Comparison of ENCODE assay signal across 8 cellular contexts in the genomic region with DNA sequence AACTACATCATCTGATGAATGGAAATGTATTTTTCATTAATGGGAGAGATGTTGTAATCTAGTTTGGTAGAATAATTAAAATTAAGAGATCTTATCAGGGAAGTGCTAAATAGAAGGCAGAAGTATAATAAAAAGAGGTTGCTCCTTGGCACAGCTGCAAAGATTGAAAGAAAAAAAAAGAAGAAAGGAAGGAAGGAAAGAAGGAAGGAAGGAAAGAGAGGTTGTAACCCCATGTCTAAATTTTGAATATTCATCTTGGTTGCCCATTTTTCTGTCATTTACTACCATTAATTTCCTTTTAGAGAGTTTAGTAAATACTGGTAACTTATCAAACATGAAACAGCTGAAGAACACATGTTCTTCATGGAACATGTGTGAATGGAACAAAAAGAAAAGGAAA. TPM values are rescaled to one million over a fixed set of nuclear protein-coding genes. Genes with fewer than 3 reads are reported as not detected.
DNase-seq lines count a peak whose midpoint lies in the region; ATAC-seq and TF ChIP-seq lines count a peak whose summit lies in the region.

No MANE protein-coding gene starts in this region.

- DNase-seq in CD14-positive monocyte (ENCODE audit: low spot score), result no peak
- no peak for DNase-seq in MG63
- no peak for DNase-seq in neural progenitor cell (ENCODE audit: low spot score)
- no peak for DNase-seq in NCI-H510A treated with DMSO at 0.1 percent for 48 hours (lab: John Stamatoyannopoulos, UW)
- no peak for DNase-seq in SKM-1 (lab: John Stamatoyannopoulos, UW; ENCODE audit: unreplicated experiment)

- H3K27ac Mint-ChIP-seq in CD14-positive monocyte, result peak overlapping the region; percentile 22 to 95 (median 89)
- peak overlapping the region; percentile 92 for H3K27ac Mint-ChIP-seq in dendritic cell treated with granulocyte-macrophage colony-stimulating factor and Interleukin-4, amounts not matched to agents 40 ng/mL and 50 ng/mL, for 4 days
- H3K27ac Mint-ChIP-seq in neural progenitor cell, result no peak overlapping the region

- H3K4me1 ChIP-seq in neural progenitor cell, result no peaks in the 10 kb centered on the region

- peaks cover 26% of the 10 kb centered on the region for H3F3A ChIP-seq in neural progenitor cell (ENCODE audit: low read depth)

- H3K9me3 ChIP-seq in MG63 (no peaks in the 10 kb centered on the region), neural progenitor cell (ENCODE audit: low read depth) (no peaks in the 10 kb centered on the region)

- H3K27me3 ChIP-seq in MG63, result no peaks in the 10 kb centered on the region
- no peaks in the 10 kb centered on the region for H3K27me3 ChIP-seq in neural progenitor cell

- H3K4me1 Mint-ChIP-seq in CD14-positive monocyte (peaks cover 27% of the 10 kb centered on the region), neural progenitor cell (peaks cover 25% of the 10 kb centered on the region)
- H3K4me1 Mint-ChIP-seq in dendritic cell treated with granulocyte-macrophage colony-stimulating factor and Interleukin-4, amounts not matched to agents 40 ng/mL and 50 ng/mL, for 4 days (ENCODE audit: low read depth), result peaks cover 28% of the 10 kb centered on the region

- H3K36me3 Mint-ChIP-seq in CD14-positive monocyte, result no peaks in the 10 kb centered on the region
- H3K36me3 Mint-ChIP-seq in dendritic cell treated with granulocyte-macrophage colony-stimulating factor and Interleukin-4, amounts not matched to agents 40 ng/mL and 50 ng/mL, for 4 days (ENCODE audit: low read depth), result no peaks in the 10 kb centered on the region
- peaks cover 7% of the 10 kb centered on the region for H3K36me3 Mint-ChIP-seq in neural progenitor cell

- H4K20me1 ChIP-seq in neural progenitor cell (ENCODE audit: low read depth), result no peaks in the 10 kb centered on the region

- H3K27me3 Mint-ChIP-seq in CD14-positive monocyte (ENCODE audit: low read depth in 3 of 3) (peaks cover 0 to 2% (median 0%) of the 10 kb centered on the region in 3 donors), neural progenitor cell (ENCODE audit: insufficient read depth, low read depth) (peaks cover 28% of the 10 kb centered on the region)
- H3K27me3 Mint-ChIP-seq in dendritic cell treated with granulocyte-macrophage colony-stimulating factor and Interleukin-4, amounts not matched to agents 40 ng/mL and 50 ng/mL, for 4 days, result no peaks in the 10 kb centered on the region

- H3K36me3 ChIP-seq in MG63, result no peaks in the 10 kb centered on the region
- H3K36me3 ChIP-seq in neural progenitor cell, result no peaks in the 10 kb centered on the region

- no peak for ATAC-seq in HG03139 (IDR thresholded peaks at IDR 0.05; ENCODE audit: unreplicated experiment)
- ATAC-seq in HG03039 (IDR thresholded peaks at IDR 0.05; ENCODE audit: unreplicated experiment), result no peak

- H3K4me3 ChIP-seq in MG63, result peak overlapping the region; percentile 56
- H3K4me3 ChIP-seq in neural progenitor cell, result peak overlapping the region; percentile 92

- no peak for TF ChIP-seq CTCF in CD14-positive monocyte (IDR thresholded peaks at IDR 0.05)
- no peak for TF ChIP-seq CTCF in neural progenitor cell (IDR thresholded peaks at IDR 0.05)

- H3K4me3 Mint-ChIP-seq in CD14-positive monocyte (peak overlapping the region; percentile 93 to 95), neural progenitor cell (peak overlapping the region; percentile 93)
- H3K4me3 Mint-ChIP-seq in dendritic cell treated with granulocyte-macrophage colony-stimulating factor and Interleukin-4, amounts not matched to agents 40 ng/mL and 50 ng/mL, for 4 days, result peak overlapping the region; percentile 90

- intact Hi-C loops in CD14-positive monocyte (cut with micrococcal nuclease), result loop anchor here in 1 of 2 donors (5.0 kb wide), 1 partner anchor 93 kb away; the partner anchor contains the start of gene PPP1R15B
- intact Hi-C loops in dendritic cell treated with granulocyte-macrophage colony-stimulating factor and Interleukin-4, amounts not matched to agents 40 ng/mL and 50 ng/mL, for 4 days (cut with micrococcal nuclease), result loop anchor here (5.0 kb wide), 1 partner anchor 93 kb away; the partner anchor contains the start of gene PPP1R15B

- H3K79me2 ChIP-seq in neural progenitor cell (ENCODE audit: low read depth), result no peaks in the 10 kb centered on the region

- no peak overlapping the region for H3K27ac ChIP-seq in neural progenitor cell

- no peak overlapping the region for H3K9ac ChIP-seq in neural progenitor cell

- H3K9me3 Mint-ChIP-seq in CD14-positive monocyte (peaks cover 0 to 4% (median 2%) of the 10 kb centered on the region in 7 donors), neural progenitor cell (peaks cover 12% of the 10 kb centered on the region)
- no peaks in the 10 kb centered on the region for H3K9me3 Mint-ChIP-seq in dendritic cell treated with granulocyte-macrophage colony-stimulating factor and Interleukin-4, amounts not matched to agents 40 ng/mL and 50 ng/mL, for 4 days

- peak overlapping the region; percentile 69 for H3K4me2 ChIP-seq in neural progenitor cell

- H2AFZ ChIP-seq in neural progenitor cell (replicated peaks), result peak overlapping the region; percentile 46

RNA-seq across cellular contexts. Expression of gene MDM4, which starts 10.5 kb away (rescaled TPM):
- 10 to 100 TPM in 1 of 2 donors, 1 to 10 TPM in 1; 7.8 to 10.2 TPM for polyA plus RNA-seq in CD14-positive monocyte
- 6.6 and 7.2 TPM in 2 replicates for total RNA-seq in MG63 (2014; rRNA removed; shearing (Covaris generic); ENCODE audit: low replicate concordance)
- total RNA-seq in neural progenitor cell (ENCODE audit: low replicate concordance), result 52.0 and 72.9 TPM in 2 replicates

RNA-seq across cellular contexts. Expression of gene PIK3C2B, which starts 11.1 kb away (rescaled TPM):
- under 1 TPM in 1 of 2 donors, not detected in 1; 0.04 TPM for polyA plus RNA-seq in CD14-positive monocyte
- 2.8 and 3.4 TPM in 2 replicates for total RNA-seq in MG63 (2014; rRNA removed; shearing (Covaris generic); ENCODE audit: low replicate concordance)
- total RNA-seq in neural progenitor cell (ENCODE audit: low replicate concordance), result 20.7 and 27.4 TPM in 2 replicates
